In the genomic region with DNA sequence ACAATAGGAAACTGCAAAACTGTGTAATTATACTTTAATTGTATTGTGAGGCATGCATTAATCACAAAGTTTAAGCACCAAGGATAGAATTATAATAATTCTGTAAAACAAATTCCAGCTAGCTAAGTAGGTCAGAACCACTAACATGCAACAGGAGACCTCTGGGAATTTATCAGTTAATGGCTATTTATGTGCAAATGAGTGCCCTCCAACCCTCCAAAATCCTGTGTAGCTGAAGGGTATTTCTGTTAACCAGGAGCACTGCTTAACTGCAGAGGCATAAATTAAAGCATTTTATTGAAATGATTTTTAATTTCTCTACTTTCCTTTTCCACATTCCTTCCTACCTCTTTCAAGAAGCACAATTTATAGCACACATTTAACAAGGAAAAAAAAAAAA, we compare ENCODE assay signal across 32 cellular contexts.
"Had no signal": no experiment of that assay in that cellular context is flagged by ENCODE, and none has a peak within 500 bp of the region (broad histone marks: within the 10 kb centered on the region; RNA-seq: fewer than 3 reads in every experiment).

No MANE protein-coding gene starts in this region.

- DNase-seq: activated CD4-positive, alpha-beta T cell treated with anti-CD3 and anti-CD28 coated beads for 1 hour; activated CD4-positive, alpha-beta T cell treated with anti-CD3 and anti-CD28 coated beads for 48 hours; activated CD4-positive, CD25-positive, alpha-beta regulatory T cell; activated CD8-positive, alpha-beta T cell treated with anti-CD3 and anti-CD28 coated beads, Interleukin-2, amount 10 ng/mL, durations not matched to agents 7 days and 5 days; activated gamma-delta T cell; activated naive CD4-positive, alpha-beta T cell treated with Interleukin-2 at 50 U/mL for 16 hours; activated naive CD8-positive, alpha-beta T cell treated with anti-CD3 and anti-CD28 coated beads, Interleukin-2, amount 10 ng/mL, durations not matched to agents 7 days and 5 days; activated T-cell treated with anti-CD3 and anti-CD28 coated beads, Interleukin-2, amount 50 U/mL, for 24 hours; amygdala; NCI-H1105; NCI-H1417 treated with DMSO at 0.1 percent for 48 hours; NCI-H187 treated with DMSO at 0.1 percent for 48 hours; NCI-H2081; NCI-H345; NCI-H524 treated with DMSO at 0.1 percent for 48 hours; NCI-H748 treated with DMSO at 0.1 percent for 48 hours; NK-92 treated with Interleukin-12 subunit alpha and Interleukin-12 subunit beta, amount 100 ng/mL, for 24 hours; PC-3; Peyer's patch; RPMI8226; SHP77 treated with DMSO at 0.1 percent for 48 hours; T-cell; T-helper 17 cell; T-helper 9 cell had no signal

- H3K4me3 Mint-ChIP-seq: activated CD8-positive, alpha-beta T cell treated with anti-CD3 and anti-CD28 coated beads, Interleukin-2, amount 10 ng/mL, durations not matched to agents 7 days and 5 days; activated naive CD4-positive, alpha-beta T cell treated with anti-CD3 and anti-CD28 coated beads, Interleukin-2, amount 50 U/mL, for 24 hours; activated naive CD8-positive, alpha-beta T cell treated with anti-CD3 and anti-CD28 coated beads, Interleukin-2, amount 10 ng/mL, durations not matched to agents 7 days and 5 days; activated T-cell treated with anti-CD3 and anti-CD28 coated beads, Interleukin-2, amount 50 U/mL, for 24 hours; central memory CD8-positive, alpha-beta T cell; T-cell; T-helper 17 cell had no signal

- H3K27ac ChIP-seq: ascending aorta, cardiac muscle cell, Peyer's patch, SJSA1, VCaP had no signal

- H3K4me1 ChIP-seq: ascending aorta, Peyer's patch, SJSA1 had no signal

- H3K9me3 ChIP-seq: ascending aorta, Peyer's patch, SJSA1 had no signal

- ATAC-seq: activated CD8-positive, alpha-beta T cell treated with anti-CD3 and anti-CD28 coated beads, Interleukin-2, amount 10 ng/mL, durations not matched to agents 7 days and 5 days; PC-3; SK-N-SH treated with all-trans-retinoic acid at 6 μM for 48 hours; T-cell; T-helper 17 cell had no signal

- H3K27me3 Mint-ChIP-seq: activated naive CD4-positive, alpha-beta T cell treated with anti-CD3 and anti-CD28 coated beads, Interleukin-2, amount 50 U/mL, for 24 hours; activated naive CD8-positive, alpha-beta T cell treated with anti-CD3 and anti-CD28 coated beads, Interleukin-2, amount 10 ng/mL, durations not matched to agents 7 days and 5 days; activated T-cell treated with anti-CD3 and anti-CD28 coated beads, Interleukin-2, amount 50 U/mL, for 24 hours; central memory CD8-positive, alpha-beta T cell; T-cell; T-helper 17 cell had no signal

- H3K9me3 Mint-ChIP-seq: activated naive CD4-positive, alpha-beta T cell treated with anti-CD3 and anti-CD28 coated beads, Interleukin-2, amount 50 U/mL, for 24 hours; activated naive CD8-positive, alpha-beta T cell treated with anti-CD3 and anti-CD28 coated beads, Interleukin-2, amount 10 ng/mL, durations not matched to agents 7 days and 5 days; activated T-cell treated with anti-CD3 and anti-CD28 coated beads, Interleukin-2, amount 50 U/mL, for 24 hours; activated T-helper 2 cell treated with anti-CD3 and anti-CD28 coated beads, Interferon-gamma antibody, Interleukin-2, Interleukin-4, amounts not matched to agents 10 μg/mL and 5 μg/mL and 100 μg/mL, durations not matched to agents 14 hours and 24 hours and 36 hours; central memory CD8-positive, alpha-beta T cell; T-cell had no signal

- H3K4me1 Mint-ChIP-seq: central memory CD8-positive, alpha-beta T cell had no signal

- H3K27me3 ChIP-seq: ascending aorta, cardiac muscle cell, Peyer's patch, SJSA1 had no signal

- H3K27ac Mint-ChIP-seq: activated CD8-positive, alpha-beta T cell treated with anti-CD3 and anti-CD28 coated beads, Interleukin-2, amount 10 ng/mL, durations not matched to agents 7 days and 5 days; activated naive CD4-positive, alpha-beta T cell treated with anti-CD3 and anti-CD28 coated beads, Interleukin-2, amount 50 U/mL, for 24 hours; activated naive CD8-positive, alpha-beta T cell treated with anti-CD3 and anti-CD28 coated beads, Interleukin-2, amount 10 ng/mL, durations not matched to agents 7 days and 5 days; activated T-cell treated with anti-CD3 and anti-CD28 coated beads, Interleukin-2, amount 50 U/mL, for 24 hours; activated T-helper 2 cell treated with anti-CD3 and anti-CD28 coated beads, Interferon-gamma antibody, Interleukin-2, Interleukin-4, amounts not matched to agents 10 μg/mL and 5 μg/mL and 100 μg/mL, durations not matched to agents 14 hours and 24 hours and 36 hours; T-cell; T-helper 17 cell had no signal
